ENCODE assay signal across 5 cellular contexts in the genomic region with DNA sequence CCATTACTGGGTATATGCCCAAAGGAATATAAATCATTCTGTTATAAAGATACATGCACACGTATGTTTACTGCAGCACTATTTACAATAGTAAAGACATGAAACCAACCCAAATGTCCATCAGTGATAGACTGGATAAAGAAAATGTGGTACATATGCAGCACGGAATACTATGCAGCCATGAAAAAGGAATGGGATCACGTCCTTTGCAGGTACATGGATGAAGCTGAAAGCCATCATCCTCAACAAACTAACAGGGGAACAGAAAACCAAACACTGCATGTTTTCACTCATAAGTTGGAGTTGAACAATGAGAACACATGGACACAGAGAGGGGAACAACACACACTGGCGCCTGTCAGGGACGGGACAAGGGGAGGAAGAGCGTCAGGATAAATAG. TPM values are rescaled to one million over a fixed set of nuclear protein-coding genes. Genes with fewer than 3 reads are reported as not detected.
"Had no signal": no experiment of that assay in that cellular context is flagged by ENCODE, and none has a peak within 500 bp of the region (broad histone marks: within the 10 kb centered on the region; RNA-seq: fewer than 3 reads in every experiment).

No MANE protein-coding gene starts in this region.

RNA-seq across cellular contexts. Expression of a gene that starts 19.1 kb away (rescaled TPM):
- total RNA-seq: subcutaneous adipose tissue, suprapubic skin, thoracic aorta, tibial nerve had no signal
- polyA plus RNA-seq: urinary bladder had no signal
